In genomic region chr12:27290501-27291168, GRCh38 we compare ENCODE assay signal across 1 cellular context.
TF ChIP-seq lines count a peak whose summit lies in the region.

No MANE protein-coding gene starts in this region.

TF ChIP-seq in HEK293, 187 proteins besides CTCF, POLR2A, EP300 and RAD21 (continued from another document):
- TF ChIP-seq PRDM4 (tag by site-specific recombination; IDR thresholded peaks at IDR 0.05) (peak; percentile 44), GLI2 (tag by site-specific recombination; IDR thresholded peaks at IDR 0.05; ENCODE audit: borderline replicate concordance, low read depth) (no peak), ZNF626 (tag by site-specific recombination; IDR thresholded peaks at IDR 0.05) (no peak), ZXDB (tag by site-specific recombination; IDR thresholded peaks at IDR 0.05) (peak; percentile 63), SP7 (tag by site-specific recombination; IDR thresholded peaks at IDR 0.05) (0 out of 2 replicates have a peak, but pooled peaks have one; percentile 52), FEZF1 (tag by site-specific recombination; IDR thresholded peaks at IDR 0.05) (peak; percentile 67), ZNF843 (tag by site-specific recombination; IDR thresholded peaks at IDR 0.05) (peak; percentile 73), ZNF558 (tag by site-specific recombination; IDR thresholded peaks at IDR 0.05) (no peak), HOXC10 (CRISPR knock-in tag; IDR thresholded peaks at IDR 0.05) (no peak), ZNF785 (tag by site-specific recombination; IDR thresholded peaks at IDR 0.05) (no peak), SCRT1 (tag by site-specific recombination; IDR thresholded peaks at IDR 0.05; ENCODE audit: borderline replicate concordance) (peak; percentile 86), ZBTB6 (tag by site-specific recombination; IDR thresholded peaks at IDR 0.05) (peak; percentile 53; the same call in 1 of the 2 replicates), ZNF423 (tag by site-specific recombination; IDR thresholded peaks at IDR 0.05) (no peak), PATZ1 (tag by site-specific recombination; IDR thresholded peaks at IDR 0.05) (no peak), ZNF548 (tag by site-specific recombination; IDR thresholded peaks at IDR 0.05) (no peak), ZEB2 (tag by site-specific recombination; IDR thresholded peaks at IDR 0.05) (0 out of 2 replicates have a peak, but pooled peaks have one; percentile 31)
